Comparison of ENCODE assay signal across 25 cellular contexts in genomic region chr3:196050597-196050996, GRCh38.
"Had no signal": no experiment of that assay in that cellular context is flagged by ENCODE, and none has a peak within 500 bp of the region (broad histone marks: within the 10 kb centered on the region; RNA-seq: fewer than 3 reads in every experiment).

No MANE protein-coding gene starts in this region.

- H3K27ac ChIP-seq: brain microvascular endothelial cell, SJSA1 had no signal

- H3K9me3 ChIP-seq: SJSA1 had no signal

- H3K27me3 ChIP-seq: brain microvascular endothelial cell, SJSA1 had no signal

- H3K4me3 Mint-ChIP-seq: activated CD4-positive, alpha-beta memory T cell treated with anti-CD3 and anti-CD28 coated beads for 36 hours; activated CD4-positive, alpha-beta T cell treated with anti-CD3 and anti-CD28 coated beads, Interleukin-2, amount 10 ng/mL, durations not matched to agents 7 days and 5 days; activated naive CD4-positive, alpha-beta T cell treated with anti-CD3 and anti-CD28 coated beads for 36 hours; activated naive CD8-positive, alpha-beta T cell treated with anti-CD3 and anti-CD28 coated beads for 36 hours; activated T-cell treated with anti-CD3 and anti-CD28 coated beads, Interleukin-2, amount 50 U/mL, for 4 hours; activated T-helper 17 cell treated with anti-CD3 and anti-CD28 coated beads, Interleukin-2, amount 50 U/mL, for 72 hours; T-cell had no signal

- H3K27me3 Mint-ChIP-seq: activated CD4-positive, alpha-beta memory T cell treated with anti-CD3 and anti-CD28 coated beads for 36 hours; activated CD4-positive, alpha-beta T cell treated with anti-CD3 and anti-CD28 coated beads, Interleukin-2, amount 10 ng/mL, durations not matched to agents 7 days and 5 days; activated naive CD8-positive, alpha-beta T cell treated with anti-CD3 and anti-CD28 coated beads for 36 hours; activated T-helper 17 cell treated with anti-CD3 and anti-CD28 coated beads, Interleukin-2, amount 50 U/mL, for 72 hours; T-cell had no signal

- H3K4me3 ChIP-seq: SJSA1 had no signal

- ATAC-seq: activated T-helper 17 cell treated with anti-CD3 and anti-CD28 coated beads, Interleukin-2, amount 50 U/mL, for 72 hours; T-cell had no signal

- DNase-seq: activated CD4-positive, alpha-beta memory T cell treated with anti-CD3 and anti-CD28 coated beads for 36 hours; activated CD4-positive, alpha-beta T cell treated with anti-CD3 and anti-CD28 coated beads, Interleukin-2, amount 10 ng/mL, durations not matched to agents 7 days and 5 days; activated CD4-positive, CD25-positive, alpha-beta regulatory T cell; activated CD8-positive, alpha-beta memory T cell treated with anti-CD3 and anti-CD28 coated beads for 24 hours; activated gamma-delta T cell; activated naive CD4-positive, alpha-beta T cell treated with anti-CD3 and anti-CD28 coated beads for 36 hours; activated naive CD8-positive, alpha-beta T cell treated with anti-CD3 and anti-CD28 coated beads for 36 hours; activated T-cell treated with anti-CD3 and anti-CD28 coated beads, Interleukin-2, amount 50 U/mL, for 4 hours; brain microvascular endothelial cell; MM.1S; NCI-H1105; NCI-H1436; NCI-H1694 treated with DMSO at 0.1 percent for 48 hours; NCI-H2029 treated with DMSO at 0.1 percent for 48 hours; NCI-H345; NCI-H510A; NCI-H526 treated with DMSO at 0.1 percent for 48 hours; NCI-H82; OCI-M1; SHP77; T-cell; T-helper 2 cell; T1000 had no signal

- H3K4me1 Mint-ChIP-seq: activated CD4-positive, alpha-beta T cell treated with anti-CD3 and anti-CD28 coated beads, Interleukin-2, amount 10 ng/mL, durations not matched to agents 7 days and 5 days; activated T-helper 17 cell treated with anti-CD3 and anti-CD28 coated beads, Interleukin-2, amount 50 U/mL, for 72 hours had no signal

- H3K9me3 Mint-ChIP-seq: activated CD4-positive, alpha-beta memory T cell treated with anti-CD3 and anti-CD28 coated beads for 36 hours; activated CD4-positive, alpha-beta T cell treated with anti-CD3 and anti-CD28 coated beads, Interleukin-2, amount 10 ng/mL, durations not matched to agents 7 days and 5 days; activated naive CD4-positive, alpha-beta T cell treated with anti-CD3 and anti-CD28 coated beads for 36 hours; activated naive CD8-positive, alpha-beta T cell treated with anti-CD3 and anti-CD28 coated beads for 36 hours; activated T-cell treated with anti-CD3 and anti-CD28 coated beads, Interleukin-2, amount 50 U/mL, for 4 hours; activated T-helper 17 cell treated with anti-CD3 and anti-CD28 coated beads, Interleukin-2, amount 50 U/mL, for 72 hours; T-cell had no signal

- H3K4me1 ChIP-seq: SJSA1 had no signal

- H3K27ac Mint-ChIP-seq: activated naive CD4-positive, alpha-beta T cell treated with anti-CD3 and anti-CD28 coated beads for 36 hours; T-cell had no signal
